In the genomic region with DNA sequence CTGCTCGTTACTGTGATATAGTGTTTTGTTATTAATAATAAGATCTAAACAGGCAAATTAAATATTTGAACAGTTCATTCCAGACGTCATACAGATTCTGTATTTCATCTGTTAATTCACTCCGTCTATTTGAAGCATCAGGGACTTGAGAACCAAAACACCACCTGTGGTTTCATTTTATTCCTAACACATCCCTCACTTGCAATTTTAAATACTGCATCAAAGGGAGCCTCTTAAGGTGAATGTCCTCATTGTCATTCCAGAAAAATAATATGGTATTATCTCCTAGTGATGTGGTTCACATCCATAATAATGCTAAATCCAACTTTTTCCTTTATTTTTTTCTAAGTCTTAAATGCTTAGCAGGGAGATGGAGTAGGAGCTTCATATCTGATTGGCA, we compare ENCODE assay signal across 29 cellular contexts.
DNase-seq lines count a peak whose midpoint lies in the region; ATAC-seq and TF ChIP-seq lines count a peak whose summit lies in the region.
"Had no signal": no experiment of that assay in that cellular context is flagged by ENCODE, and none has a peak within 500 bp of the region (broad histone marks: within the 10 kb centered on the region; RNA-seq: fewer than 3 reads in every experiment).

No MANE protein-coding gene starts in this region.

- H3K27me3 Mint-ChIP-seq in WTC11 (ENCODE audit: low read depth) = no peaks in the 10 kb centered on the region
- H3K27me3 Mint-ChIP-seq: activated CD4-positive, alpha-beta T cell treated with anti-CD3 and anti-CD28 coated beads, Interleukin-2, amount 10 ng/mL, durations not matched to agents 24 days and 14 days; activated CD8-positive, alpha-beta memory T cell treated with anti-CD3 and anti-CD28 coated beads, Interleukin-2, amount 10 ng/mL, durations not matched to agents 7 days and 5 days; IgD-negative memory B cell; naive B cell had no signal

- ATAC-seq in WTC11 (no peak), HG02840 (IDR thresholded peaks at IDR 0.05; ENCODE audit: low FRiP score, unreplicated experiment) (no peak), HG03025 (IDR thresholded peaks at IDR 0.05; ENCODE audit: low FRiP score, unreplicated experiment) (no peak), HG03432 (IDR thresholded peaks at IDR 0.05; ENCODE audit: unreplicated experiment) (no peak)
- ATAC-seq: activated CD8-positive, alpha-beta memory T cell treated with anti-CD3 and anti-CD28 coated beads, Interleukin-2, amount 10 ng/mL, durations not matched to agents 7 days and 5 days; HCT116 had no signal

- no peaks in the 10 kb centered on the region for H3K36me3 Mint-ChIP-seq in WTC11
- H3K36me3 Mint-ChIP-seq: activated CD8-positive, alpha-beta memory T cell treated with anti-CD3 and anti-CD28 coated beads, Interleukin-2, amount 10 ng/mL, durations not matched to agents 7 days and 5 days; IgD-negative memory B cell; naive B cell had no signal

- no peaks in the 10 kb centered on the region for H3K9me3 Mint-ChIP-seq in WTC11
- H3K9me3 Mint-ChIP-seq: activated CD4-positive, alpha-beta T cell treated with anti-CD3 and anti-CD28 coated beads, Interleukin-2, amount 10 ng/mL, durations not matched to agents 24 days and 14 days; endodermal cell; naive B cell had no signal

- TF ChIP-seq CTCF in WTC11 (IDR thresholded peaks at IDR 0.05) = no peak
- no peak for TF ChIP-seq CTCF in transverse colon (IDR thresholded peaks at IDR 0.05)

- intact Hi-C loops in transverse colon (cut with DNase I; ENCODE audit: low total_unique reads) = no loop called here

- no peak for TF ChIP-seq EP300 in transverse colon (IDR thresholded peaks at IDR 0.05; ENCODE audit: low read depth)

- no peaks in the 10 kb centered on the region for H3K36me3 ChIP-seq in transverse colon
- H3K36me3 ChIP-seq: esophagus muscularis mucosa, left ventricle myocardium inferior had no signal

- in situ Hi-C loops in transverse colon (cut with MboI; ENCODE audit: low pct_ligation_motif_present in 1 of 4, low pct_unique_long_range_greater_than_20kb in 1 of 4, low sequenced_read_pairs in 3 of 4) = no loop called here

- H3K27me3 ChIP-seq in transverse colon = no peaks in the 10 kb centered on the region
- H3K27me3 ChIP-seq: esophagus muscularis mucosa had no signal

- CTCF ChIA-PET in WTC11 (lab: Charles Lee) = no interaction called here

- H3K4me1 ChIP-seq in transverse colon = no peaks in the 10 kb centered on the region
- H3K4me1 ChIP-seq: esophagus muscularis mucosa, left ventricle myocardium inferior had no signal

- no peak overlapping the region for H3K27ac Mint-ChIP-seq in WTC11
- H3K27ac Mint-ChIP-seq: activated CD4-positive, alpha-beta T cell treated with anti-CD3 and anti-CD28 coated beads, Interleukin-2, amount 10 ng/mL, durations not matched to agents 24 days and 14 days; activated CD8-positive, alpha-beta memory T cell treated with anti-CD3 and anti-CD28 coated beads, Interleukin-2, amount 10 ng/mL, durations not matched to agents 7 days and 5 days; endodermal cell; IgD-negative memory B cell; naive B cell had no signal

- POLR2A ChIA-PET in WTC11 (lab: Charles Lee) = no interaction called here

- 21 to 27% methylated on average over 3 of the region's 3 CpGs for WGBS in transverse colon (ENCODE audit: low coverage in 1 of 2), 2 donors

- no peak overlapping the region for H3K27ac ChIP-seq in transverse colon
- H3K27ac ChIP-seq: esophagus muscularis mucosa, HL-60, left ventricle myocardium inferior, SK-N-MC, skin epidermis had no signal

- DNase-seq in SIG-M5 treated with dmso at 0.1 percent for 504 hours (lab: John Stamatoyannopoulos, UW; ENCODE audit: unreplicated experiment) (peak; percentile 34), SIG-M5 (lab: John Stamatoyannopoulos, UW) (no peak), NCI-H2107 (lab: John Stamatoyannopoulos, UW) (peak; percentile 14), WTC11 (ENCODE audit: low spot score) (no peak), transverse colon (no peak)
- DNase-seq: activated CD4-positive, alpha-beta T cell treated with anti-CD3 and anti-CD28 coated beads, Interleukin-2, amount 10 ng/mL, durations not matched to agents 24 days and 14 days; activated CD8-positive, alpha-beta memory T cell treated with anti-CD3 and anti-CD28 coated beads, Interleukin-2, amount 10 ng/mL, durations not matched to agents 7 days and 5 days; activated naive CD4-positive, alpha-beta T cell treated with anti-CD3 and anti-CD28 coated beads, Interleukin-2, amount 50 U/mL, for 16 hours; amygdala; cortex of kidney; EL; endodermal cell; hippocampal formation; left ventricle myocardium inferior; naive B cell; NCI-H1436 treated with DMSO at 0.1 percent for 48 hours; NCI-H226; occipital lobe; stimulated activated CD4-positive, alpha-beta T cell treated with anti-CD3 and anti-CD28 coated beads, Interleukin-1b, Interleukin-23, amount 100 ng/mL, for 48 hours; T-helper 2 cell had no signal

- no peaks in the 10 kb centered on the region for H3K9me3 ChIP-seq in transverse colon
- H3K9me3 ChIP-seq: esophagus muscularis mucosa, left ventricle myocardium inferior had no signal

- H3K4me1 Mint-ChIP-seq in WTC11 = peaks cover 11% of the 10 kb centered on the region
- H3K4me1 Mint-ChIP-seq: activated CD4-positive, alpha-beta T cell treated with anti-CD3 and anti-CD28 coated beads, Interleukin-2, amount 10 ng/mL, durations not matched to agents 24 days and 14 days; activated CD8-positive, alpha-beta memory T cell treated with anti-CD3 and anti-CD28 coated beads, Interleukin-2, amount 10 ng/mL, durations not matched to agents 7 days and 5 days; IgD-negative memory B cell; naive B cell had no signal

- TF ChIP-seq POLR2A in transverse colon (IDR thresholded peaks at IDR 0.05) = no peak

- H3K4me3 ChIP-seq in transverse colon = no peak overlapping the region
- H3K4me3 ChIP-seq: left ventricle myocardium inferior, SK-N-MC, skin epidermis had no signal

- H3K4me3 Mint-ChIP-seq in WTC11 = 0 out of 2 replicates have a peak overlapping the region, but pooled peaks have one; percentile 14
- H3K4me3 Mint-ChIP-seq: activated CD4-positive, alpha-beta T cell treated with anti-CD3 and anti-CD28 coated beads, Interleukin-2, amount 10 ng/mL, durations not matched to agents 24 days and 14 days; activated CD8-positive, alpha-beta memory T cell treated with anti-CD3 and anti-CD28 coated beads, Interleukin-2, amount 10 ng/mL, durations not matched to agents 7 days and 5 days; endodermal cell; IgD-negative memory B cell; naive B cell had no signal

TF ChIP-seq in WTC11, 78 proteins besides CTCF, POLR2A, EP300 and RAD21:
- TF ChIP-seq TCF7 (CRISPR knock-in tag; IDR thresholded peaks at IDR 0.05; ENCODE audit: low read depth) (no peak), TEAD1 (CRISPR knock-in tag; IDR thresholded peaks at IDR 0.05) (no peak), CREM (CRISPR knock-in tag; IDR thresholded peaks at IDR 0.05) (no peak), USF1 (CRISPR knock-in tag; IDR thresholded peaks at IDR 0.05) (no peak), NR1H2 (CRISPR knock-in tag; IDR thresholded peaks at IDR 0.05) (no peak), PRRX2 (CRISPR knock-in tag; IDR thresholded peaks at IDR 0.05) (no peak), E2F4 (CRISPR knock-in tag; IDR thresholded peaks at IDR 0.05; ENCODE audit: borderline replicate concordance, low read depth) (no peak), ZNF121 (CRISPR knock-in tag; IDR thresholded peaks at IDR 0.05) (no peak), ZBTB21 (CRISPR knock-in tag; IDR thresholded peaks at IDR 0.05; ENCODE audit: borderline replicate concordance) (no peak), ZNF281 (CRISPR knock-in tag; IDR thresholded peaks at IDR 0.05) (no peak)

Comparison
In these comparisons a context has a peak if more than half of its experiments do, and no peak if none do; other contexts are left out.
1. DNase-seq: peak in SIG-M5 treated with dmso at 0.1 percent for 504 hours (single experiment) and NCI-H2107 (single experiment); none in SIG-M5 (single experiment), WTC11 (single experiment) and transverse colon (single experiment).